Comparison of ENCODE assay signal across 14 cellular contexts in genomic region chr15:32909431-32909830, GRCh38.
A peak's percentile ranks its signal among the peaks of the same experiment; 100 is the strongest.
DNase-seq lines count a peak whose midpoint lies in the region; ATAC-seq and TF ChIP-seq lines count a peak whose summit lies in the region.
"Had no signal": no experiment of that assay in that cellular context is flagged by ENCODE, and none has a peak within 500 bp of the region (broad histone marks: within the 10 kb centered on the region; RNA-seq: fewer than 3 reads in every experiment).

No MANE protein-coding gene starts in this region.

- H3K27ac ChIP-seq in GM23248 (peak overlapping the region; percentile 64), esophagus muscularis mucosa (replicated peaks in 1 of 4) (no peak overlapping the region)
- H3K27ac ChIP-seq: A549, left lung, uterus had no signal

- DNase-seq in A172 (ENCODE audit: low spot score) (peak; percentile 18), GM23248 (peak; percentile 87), SW480 (ENCODE audit: low spot score) (peak; percentile 2), fibroblast of the conjunctiva (ENCODE audit: low read depth) (peak; percentile 6), hypothalamus (lab: John Stamatoyannopoulos, UW) (no peak), esophagus muscularis mucosa (ENCODE audit: extremely low spot score) (no peak)
- DNase-seq in stimulated activated CD4-positive, alpha-beta T cell treated with anti-CD3 and anti-CD28 coated beads, Interleukin-4, amount 100 ng/mL, for 1 hour = no peak
- DNase-seq: DMS 273 treated with DMSO at 0.1 percent for 48 hours, left lung, NCI-H1105 treated with DMSO at 0.1 percent for 48 hours, NCI-H446, uterus had no signal

- H3K9ac ChIP-seq in GM23248 = 0 out of 2 replicates have a peak overlapping the region, but pooled peaks have one; percentile 23

- H4K20me1 ChIP-seq in GM23248 (ENCODE audit: insufficient read depth) = no peaks in the 10 kb centered on the region

- H3K36me3 ChIP-seq in GM23248 (ENCODE audit: low read depth) (no peaks in the 10 kb centered on the region), esophagus muscularis mucosa (no peaks in the 10 kb centered on the region)
- H3K36me3 ChIP-seq: uterus had no signal

- no peaks in the 10 kb centered on the region for H3K79me2 ChIP-seq in GM23248 (ENCODE audit: insufficient read depth)

- H3K4me3 ChIP-seq in GM23248 (no peak overlapping the region), esophagus muscularis mucosa (no peak overlapping the region)
- H3K4me3 ChIP-seq: A549, left lung, uterus had no signal

- H2AFZ ChIP-seq in GM23248 = no peak overlapping the region

- intact Hi-C loops in esophagus muscularis mucosa (cut with DNase I) = no loop called here

- peaks cover 18% of the 10 kb centered on the region for H3K4me1 ChIP-seq in GM23248 (ENCODE audit: insufficient read depth)
- H3K4me1 ChIP-seq in esophagus muscularis mucosa = peaks cover 0 to 32% (median 23%) of the 10 kb centered on the region in 4 donors
- H3K4me1 ChIP-seq: A549, uterus had no signal

- no peak for TF ChIP-seq CTCF in esophagus muscularis mucosa (IDR thresholded peaks at IDR 0.05)

- H3K9me3 ChIP-seq in GM23248 (ENCODE audit: low read depth) (no peaks in the 10 kb centered on the region), esophagus muscularis mucosa (no peaks in the 10 kb centered on the region)
- H3K9me3 ChIP-seq: A549, left lung, uterus had no signal

- no peak for TF ChIP-seq POLR2A in esophagus muscularis mucosa (IDR thresholded peaks at IDR 0.05; ENCODE audit: low read depth)

- H3F3A ChIP-seq in GM23248 (ENCODE audit: insufficient read depth) = no peaks in the 10 kb centered on the region

- no peaks in the 10 kb centered on the region for H3K9me2 ChIP-seq in GM23248 (ENCODE audit: insufficient read depth)

- in situ Hi-C loops in GM23248 (cut with MboI) = no loop called here

- H3K4me2 ChIP-seq in GM23248 (ENCODE audit: unreplicated experiment) = peak overlapping the region; percentile 32
- H3K4me2 ChIP-seq: A549 had no signal

- H3K27me3 ChIP-seq in GM23248 (replicated peaks; ENCODE audit: insufficient read depth) (no peaks in the 10 kb centered on the region), esophagus muscularis mucosa (no peaks in the 10 kb centered on the region)
- H3K27me3 ChIP-seq: left lung, uterus had no signal

- no peak for ATAC-seq in GM18511 (IDR thresholded peaks at IDR 0.05; ENCODE audit: unreplicated experiment)
- ATAC-seq: A549 had no signal

- WGBS in GM23248 (ENCODE audit: low coverage in 1 of 2, low lambda C conversion rate in 2 of 2, missing lambda C conversion rate in 2 of 2), 2 experiments = 78 to 84% methylated on average over 2 of the region's 2 CpGs
- 71% methylated on average over 2 of the region's 2 CpGs for WGBS in esophagus muscularis mucosa

- TF ChIP-seq EP300 in esophagus muscularis mucosa (IDR thresholded peaks at IDR 0.05) = no peak

Comparison
In these comparisons a context has a peak if more than half of its experiments do, and no peak if none do; other contexts are left out.
1. DNase-seq: peak in A172 (single experiment), GM23248 (single experiment), SW480 (single experiment) and fibroblast of the conjunctiva (single experiment); none in stimulated activated CD4-positive, alpha-beta T cell treated with anti-CD3 and anti-CD28 coated beads, Interleukin-4, amount 100 ng/mL, for 1 hour (single experiment), hypothalamus (0 of 51) and esophagus muscularis mucosa (single experiment).